In the genomic region with DNA sequence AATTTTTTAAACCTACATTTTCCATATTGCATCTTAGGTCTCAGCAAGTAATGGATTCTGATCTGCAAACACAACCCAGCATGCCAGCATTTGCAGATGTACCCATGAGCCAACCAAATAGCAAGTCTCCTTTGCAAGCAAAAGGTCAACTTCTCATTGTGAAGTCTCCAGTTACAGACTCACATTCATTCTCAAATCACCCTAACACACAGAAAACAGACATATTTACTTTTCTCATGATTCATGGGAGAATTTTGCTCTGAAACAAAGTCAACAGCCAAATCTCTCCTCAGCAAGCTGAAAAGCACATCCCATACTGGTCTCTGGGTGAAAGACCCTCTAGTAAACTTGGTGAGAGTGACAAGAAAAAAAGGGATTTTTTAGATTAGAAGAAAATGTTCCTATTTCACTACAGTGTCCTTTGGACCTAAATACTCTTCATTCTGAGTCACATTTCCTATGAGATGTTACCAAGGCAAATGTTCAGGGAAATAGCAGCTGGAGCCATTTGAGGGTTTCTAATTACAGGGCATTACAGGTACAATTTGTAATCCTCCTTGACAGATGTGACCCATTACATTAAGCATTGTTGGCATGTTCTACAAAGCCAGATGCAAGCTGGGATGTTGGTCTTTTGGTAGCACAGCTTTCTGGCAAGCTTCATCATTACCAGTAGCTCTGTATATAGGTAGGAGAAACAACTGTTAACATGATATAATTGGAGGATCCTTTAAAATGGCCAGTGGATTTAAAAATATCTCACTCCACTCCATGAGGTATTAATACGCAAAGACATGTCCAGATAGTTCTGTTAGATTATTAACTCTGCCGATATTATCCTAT, we compare ENCODE assay signal across 19 cellular contexts.
DNase-seq lines count a peak whose midpoint lies in the region; ATAC-seq, FAIRE-seq and TF ChIP-seq lines count a peak whose summit lies in the region.
"Had no signal": no experiment of that assay in that cellular context is flagged by ENCODE, and none has a peak within 500 bp of the region (broad histone marks: within the 10 kb centered on the region; RNA-seq: fewer than 3 reads in every experiment).

No MANE protein-coding gene starts in this region.

- no peak overlapping the region for H3K56ac ChIP-seq in H1 (replicated peaks; ENCODE audit: insufficient read length, low read depth, low read length)

- H2BK120ac ChIP-seq in H1 (replicated peaks; ENCODE audit: low read depth, low read length) = no peak overlapping the region

- no peaks in the 10 kb centered on the region for H3K79me1 ChIP-seq in H1 (ENCODE audit: low read depth, low read length)

- H2BK12ac ChIP-seq in H1 (ENCODE audit: low read depth, low read length) = no peak overlapping the region

- no peak for TF ChIP-seq EP300 in H1 (IDR thresholded peaks at IDR 0.05; ENCODE audit: borderline replicate concordance in 1 of 2, low read depth in 2 of 2, low read length in 2 of 2)

- H3K4me1 ChIP-seq in H1 (replicated peaks in 1 of 4; ENCODE audit: control insufficient read depth in 3 of 4, insufficient read depth in 4 of 4, low read length in 3 of 4) = no peaks in the 10 kb centered on the region; a peak in 1 of 7 replicates
- H3K4me1 ChIP-seq: upper lobe of left lung had no signal

- POLR2A ChIA-PET in H1 (lab: Charles Lee; ENCODE audit: partially characterized antibody) = no interaction called here
- POLR2A ChIA-PET in WTC11 (lab: Charles Lee) = no interaction called here

- peaks cover 30% of the 10 kb centered on the region for H3K4me1 Mint-ChIP-seq in WTC11
- H3K4me1 Mint-ChIP-seq: stimulated activated effector memory CD8-positive, alpha-beta T cell treated with anti-CD3 and anti-CD28 coated beads, Interleukin-12 subunit alpha, Interleukin-12 subunit beta, amount 100 ng/mL, for 72 hours; T-cell had no signal

- H2BK20ac ChIP-seq in H1 (ENCODE audit: low read length) = no peak overlapping the region

- no peak for TF ChIP-seq RAD21 in H1 (IDR thresholded peaks at IDR 0.05 in 1 of 2, conservative IDR thresholded peaks at IDR 0.05 in 1 of 2; ENCODE audit: low read depth in 2 of 2, low read length in 2 of 2)

- intact Hi-C loops in Right ventricle myocardium inferior (cut with DNase I) = no loop called here

- H3K36me3 ChIP-seq in H1 (ENCODE audit: control insufficient read depth in 2 of 4, insufficient read depth in 4 of 4, low read length in 3 of 4) = no peaks in the 10 kb centered on the region
- H3K36me3 ChIP-seq: upper lobe of left lung had no signal

- H3K27me3 Mint-ChIP-seq in WTC11 (ENCODE audit: low read depth) = no peaks in the 10 kb centered on the region; the same call in 1 of the 2 replicates
- H3K27me3 Mint-ChIP-seq: effector memory CD8-positive, alpha-beta T cell had no signal

- no peak overlapping the region for H3K18ac ChIP-seq in H1 (ENCODE audit: extremely low read depth, low read length)

- no peak overlapping the region for H3K14ac ChIP-seq in H1 (ENCODE audit: insufficient read length)

- no peak overlapping the region for H3K4me3 Mint-ChIP-seq in WTC11
- H3K4me3 Mint-ChIP-seq: activated CD8-positive, alpha-beta T cell treated with anti-CD3 and anti-CD28 coated beads, Interleukin-2, amount 10 ng/mL, durations not matched to agents 7 days and 5 days; effector memory CD8-positive, alpha-beta T cell; stimulated activated effector memory CD8-positive, alpha-beta T cell treated with anti-CD3 and anti-CD28 coated beads, Interleukin-12 subunit alpha, Interleukin-12 subunit beta, amount 100 ng/mL, for 72 hours; T-cell had no signal

- no peak overlapping the region for H2BK15ac ChIP-seq in H1 (ENCODE audit: low read length)

- TF ChIP-seq POLR2A in H1 (IDR thresholded peaks at IDR 0.05; ENCODE audit: control extremely low read depth in 1 of 2, low read depth in 2 of 2, low read length in 2 of 2) = no peak

- no peak overlapping the region for H3K23ac ChIP-seq in H1 (ENCODE audit: insufficient read length)

- H3K4me2 ChIP-seq in H1 (ENCODE audit: insufficient read depth in 1 of 2, low read depth in 2 of 2, low read length in 2 of 2) = no peak overlapping the region
- H3K4me2 ChIP-seq: KMS-11, PC-9, smooth muscle cell had no signal

- H3K27ac ChIP-seq in H1 (ENCODE audit: low read depth, low read length) = no peak overlapping the region
- H3K27ac ChIP-seq: KMS-11, PC-9, upper lobe of left lung had no signal

- no peaks in the 10 kb centered on the region for H3K23me2 ChIP-seq in H1 (ENCODE audit: low read depth, low read length)

- H2AFZ ChIP-seq in H1 (ENCODE audit: low read length) = no peak overlapping the region
- H2AFZ ChIP-seq: PC-9 had no signal

- no peak overlapping the region for H4K5ac ChIP-seq in H1 (ENCODE audit: insufficient read length, low read depth, low read length)

- ATAC-seq in HG02588 (IDR thresholded peaks at IDR 0.05; ENCODE audit: unreplicated experiment) = no peak
- ATAC-seq in Right ventricle myocardium inferior = no peak
- no peak for ATAC-seq in WTC11
- ATAC-seq: activated CD8-positive, alpha-beta T cell treated with anti-CD3 and anti-CD28 coated beads, Interleukin-2, amount 10 ng/mL, durations not matched to agents 7 days and 5 days; effector memory CD8-positive, alpha-beta T cell; stimulated activated effector memory CD8-positive, alpha-beta T cell treated with anti-CD3 and anti-CD28 coated beads, Interleukin-12 subunit alpha, Interleukin-12 subunit beta, amount 100 ng/mL, for 72 hours; T-cell had no signal

- H3K4me3 ChIP-seq in H1 (ENCODE audit: extremely low read depth in 1 of 4, insufficient read depth in 2 of 4, low read depth in 3 of 4, low read length in 4 of 4) = no peak overlapping the region
- H3K4me3 ChIP-seq: PC-9, smooth muscle cell, upper lobe of left lung had no signal

- no peak overlapping the region for H2BK5ac ChIP-seq in H1 (ENCODE audit: low read depth, low read length)

- H3K27ac Mint-ChIP-seq in WTC11 = no peak overlapping the region
- H3K27ac Mint-ChIP-seq: activated CD8-positive, alpha-beta T cell treated with anti-CD3 and anti-CD28 coated beads, Interleukin-2, amount 10 ng/mL, durations not matched to agents 7 days and 5 days; effector memory CD8-positive, alpha-beta T cell; stimulated activated effector memory CD8-positive, alpha-beta T cell treated with anti-CD3 and anti-CD28 coated beads, Interleukin-12 subunit alpha, Interleukin-12 subunit beta, amount 100 ng/mL, for 72 hours; T-cell had no signal

- FAIRE-seq in H1 (lab: Jason Lieb, UNC) = peak; percentile 65

- 0 out of 2 replicates have a peak, but pooled peaks cover 4% of the 10 kb centered on the region for H3K36me3 Mint-ChIP-seq in WTC11
- H3K36me3 Mint-ChIP-seq: stimulated activated effector memory CD8-positive, alpha-beta T cell treated with anti-CD3 and anti-CD28 coated beads, Interleukin-12 subunit alpha, Interleukin-12 subunit beta, amount 100 ng/mL, for 72 hours; T-cell had no signal

- H3K79me2 ChIP-seq in H1 (ENCODE audit: control insufficient read depth in 1 of 2, insufficient read depth in 2 of 2, low read length in 2 of 2) = no peaks in the 10 kb centered on the region

- no peak for TF ChIP-seq CTCF in H1 (IDR thresholded peaks at IDR 0.05; ENCODE audit: control extremely low read depth in 1 of 3, insufficient read depth in 1 of 3, low read depth in 1 of 3, low read length in 3 of 3)
- no peak for TF ChIP-seq CTCF in WTC11 (IDR thresholded peaks at IDR 0.05)

- CTCF ChIA-PET in H1 (lab: Charles Lee; ENCODE audit: partially characterized antibody) (interaction anchor here (0.7 to 1.7 kb wide), 2 partner anchors 25 to 617 kb away, joined by 3 to 4 read pairs; no protein-coding TSS in a partner anchor), WTC11 (lab: Charles Lee) (no interaction called here)

- H4K20me1 ChIP-seq in H1 (replicated peaks in 1 of 2; ENCODE audit: control insufficient read depth in 1 of 2, insufficient read depth in 2 of 2, low read length in 2 of 2) = no peaks in the 10 kb centered on the region

- in situ Hi-C loops in G401 (cut with HindIII; ENCODE audit: low sequenced_read_pairs) = no loop called here

- no peak overlapping the region for H3K4ac ChIP-seq in H1 (replicated peaks; ENCODE audit: insufficient read length, low read depth, low read length)

- H4K91ac ChIP-seq in H1 (replicated peaks; ENCODE audit: insufficient read length, low read length) = no peak overlapping the region

- H2AK5ac ChIP-seq in H1 (ENCODE audit: low read depth, low read length) = no peak overlapping the region

- H3K27me3 ChIP-seq in H1 (replicated peaks in 1 of 4; ENCODE audit: control insufficient read depth in 3 of 4, extremely low read depth in 1 of 4, insufficient read depth in 3 of 4, low read length in 3 of 4) = peaks cover 0 to 2% (median 0%) of the 10 kb centered on the region in 4 experiments; a peak in 1 of 7 replicates
- H3K27me3 ChIP-seq: upper lobe of left lung had no signal

- no peaks in the 10 kb centered on the region for H3K9me3 ChIP-seq in H1 (ENCODE audit: insufficient read depth in 2 of 2, low read depth in 1 of 2, low read length in 1 of 2)
- H3K9me3 ChIP-seq: upper lobe of left lung had no signal

- peak; percentile 29 for DNase-seq in COLO668 (lab: John Stamatoyannopoulos, UW; ENCODE audit: unreplicated experiment)
- peak; percentile 12 for DNase-seq in HuH-7 (ENCODE audit: low spot score)
- DNase-seq in NCI-H2196 treated with DMSO at 0.1 percent for 48 hours (lab: John Stamatoyannopoulos, UW; ENCODE audit: unreplicated experiment) = peak; percentile 40
- DNase-seq in H1 (ENCODE audit: low read depth in 1 of 2, low spot score in 2 of 2) = no peak
- no peak for DNase-seq in G401 (ENCODE audit: low spot score)
- DNase-seq in Right ventricle myocardium inferior (ENCODE audit: missing footprints) = no peak
- DNase-seq in WTC11 (ENCODE audit: low spot score) = no peak
- DNase-seq: activated CD8-positive, alpha-beta T cell treated with anti-CD3 and anti-CD28 coated beads, Interleukin-2, amount 10 ng/mL, durations not matched to agents 7 days and 5 days; central memory CD4-positive, alpha-beta T cell; effector memory CD8-positive, alpha-beta T cell; NCI-H2029 treated with DMSO at 0.1 percent for 48 hours; occipital lobe; PC-9; T-cell; upper lobe of left lung had no signal

- 85% methylated on average over 2 of the region's 2 CpGs; no CpG with 5 or more reads in 1 of the 2 experiments for WGBS in H1 (ENCODE audit: extremely low coverage in 1 of 2, insufficient coverage in 1 of 2, insufficient read length in 1 of 2, insufficient replicate concordance in 2 of 2, low coverage in 1 of 2, low lambda C conversion rate in 2 of 2, missing lambda C conversion rate in 1 of 2), 2 experiments

- H4K8ac ChIP-seq in H1 (ENCODE audit: extremely low read depth, insufficient read depth, low read length) = no peak overlapping the region

- no peaks in the 10 kb centered on the region for H3K9me3 Mint-ChIP-seq in WTC11
- H3K9me3 Mint-ChIP-seq: stimulated activated effector memory CD8-positive, alpha-beta T cell treated with anti-CD3 and anti-CD28 coated beads, Interleukin-12 subunit alpha, Interleukin-12 subunit beta, amount 100 ng/mL, for 72 hours had no signal

- no peak overlapping the region for H3K9ac ChIP-seq in H1 (replicated peaks in 1 of 4; ENCODE audit: extremely low read depth in 1 of 4, low read depth in 3 of 4, low read length in 3 of 4)
- H3K9ac ChIP-seq: KMS-11 had no signal

TF ChIP-seq in H1, 55 proteins besides CTCF, POLR2A, EP300 and RAD21 (continues in another document):
- no peak for TF ChIP-seq POU5F1 (IDR thresholded peaks at IDR 0.05; ENCODE audit: low read depth, low read length)

Comparison
In these comparisons a context has a peak if more than half of its experiments do, and no peak if none do; other contexts are left out.
1. DNase-seq: peak in COLO668 (single experiment), HuH-7 (single experiment) and NCI-H2196 treated with DMSO at 0.1 percent for 48 hours (single experiment); none in H1 (0 of 2), G401 (single experiment), Right ventricle myocardium inferior (single experiment) and WTC11 (single experiment).